9 cellular contexts compared by ENCODE assay signal in genomic region chr16:2206420-2206779, GRCh38. TPM values are rescaled to one million over a fixed set of nuclear protein-coding genes. Genes with fewer than 3 reads are reported as not detected.
DNase-seq lines count a peak whose midpoint lies in the region; ATAC-seq and TF ChIP-seq lines count a peak whose summit lies in the region.
"Had no signal": no experiment of that assay in that cellular context is flagged by ENCODE, and none has a peak within 500 bp of the region (broad histone marks: within the 10 kb centered on the region; RNA-seq: fewer than 3 reads in every experiment).

No MANE protein-coding gene starts in this region.

- H3K9me3 ChIP-seq in mesodermal cell (ENCODE audit: control insufficient read depth, low read length): no peaks in the 10 kb centered on the region

- DNase-seq in stimulated activated naive CD8-positive, alpha-beta T cell treated with anti-CD3 and anti-CD28 coated beads, Interleukin-15, Interleukin-2, amounts not matched to agents 100 U/mL and 50 U/mL, for 24 hours: no peak
- DNase-seq in NCI-H2171 treated with DMSO at 0.1 percent for 48 hours (lab: John Stamatoyannopoulos, UW): no peak
- DNase-seq in cerebellum (ENCODE audit: low spot score): no peak
- no peak for DNase-seq in DMS 273 (lab: John Stamatoyannopoulos, UW; ENCODE audit: unreplicated experiment)
- DNase-seq in NCI-H146 (lab: John Stamatoyannopoulos, UW): no peak
- DNase-seq: NCI-H1694 had no signal

- ATAC-seq in stimulated activated naive CD8-positive, alpha-beta T cell treated with anti-CD3 and anti-CD28 coated beads, Interleukin-15, Interleukin-2, amounts not matched to agents 100 U/mL and 50 U/mL, for 24 hours: no peak

- H3K27me3 Mint-ChIP-seq in stimulated activated naive CD8-positive, alpha-beta T cell treated with anti-CD3 and anti-CD28 coated beads, Interleukin-15, Interleukin-2, amounts not matched to agents 100 ng/mL and 50 ng/mL, for 24 hours: no peaks in the 10 kb centered on the region
- peaks cover 3% of the 10 kb centered on the region for H3K27me3 Mint-ChIP-seq in brain

- peaks cover 8% of the 10 kb centered on the region for H3K4me1 ChIP-seq in mesodermal cell (ENCODE audit: control insufficient read depth, insufficient read depth, low read length, poor library complexity, severe bottlenecking)

- peaks cover 22% of the 10 kb centered on the region for H3K36me3 Mint-ChIP-seq in stimulated activated naive CD8-positive, alpha-beta T cell treated with anti-CD3 and anti-CD28 coated beads, Interleukin-15, Interleukin-2, amounts not matched to agents 100 ng/mL and 50 ng/mL, for 24 hours (ENCODE audit: low read depth)
- peaks cover 7% of the 10 kb centered on the region for H3K36me3 Mint-ChIP-seq in brain

- H3K4me1 Mint-ChIP-seq in stimulated activated naive CD8-positive, alpha-beta T cell treated with anti-CD3 and anti-CD28 coated beads, Interleukin-15, Interleukin-2, amounts not matched to agents 100 ng/mL and 50 ng/mL, for 24 hours (ENCODE audit: low read depth): peaks cover 31% of the 10 kb centered on the region
- H3K4me1 Mint-ChIP-seq in brain: peaks cover 23% of the 10 kb centered on the region

- no peak overlapping the region for H3K27ac ChIP-seq in mesodermal cell (ENCODE audit: low read depth, low read length, severe bottlenecking)

- H3K36me3 ChIP-seq in mesodermal cell (ENCODE audit: control insufficient read depth, insufficient read depth, low read length): peaks cover 39% of the 10 kb centered on the region

- no peak for TF ChIP-seq CTCF in brain (conservative IDR thresholded peaks at IDR 0.05)

- H3K9me3 Mint-ChIP-seq in stimulated activated naive CD8-positive, alpha-beta T cell treated with anti-CD3 and anti-CD28 coated beads, Interleukin-15, Interleukin-2, amounts not matched to agents 100 ng/mL and 50 ng/mL, for 24 hours: no peaks in the 10 kb centered on the region
- H3K9me3 Mint-ChIP-seq in brain: peaks cover 0 to 10% (median 5%) of the 10 kb centered on the region in 5 experiments

- peak overlapping the region; percentile 91 for H3K4me3 Mint-ChIP-seq in stimulated activated naive CD8-positive, alpha-beta T cell treated with anti-CD3 and anti-CD28 coated beads, Interleukin-15, Interleukin-2, amounts not matched to agents 100 ng/mL and 50 ng/mL, for 24 hours
- peak overlapping the region; percentile 84 to 91 (median 89) for H3K4me3 Mint-ChIP-seq in brain

- peak overlapping the region; percentile 69 for H3K4me3 ChIP-seq in mesodermal cell (ENCODE audit: extremely low read depth, insufficient read depth, low read length, poor library complexity, severe bottlenecking)

- 94 to 96% methylated on average over 6 to 18 of the region's 18 CpGs for whole genome bisulfite sequencing in mesodermal cell (ENCODE audit: insufficient coverage in 2 of 2), 2 experiments

- peak overlapping the region; percentile 92 for H3K27ac Mint-ChIP-seq in stimulated activated naive CD8-positive, alpha-beta T cell treated with anti-CD3 and anti-CD28 coated beads, Interleukin-15, Interleukin-2, amounts not matched to agents 100 ng/mL and 50 ng/mL, for 24 hours
- peak overlapping the region; percentile 73 to 97 (median 93) for H3K27ac Mint-ChIP-seq in brain

RNA-seq across cellular contexts. Expression of gene MLST8, which starts 1.1 kb away (rescaled TPM):
- polyA plus RNA-seq in brain (ENCODE audit: insufficient read depth, low read depth, low replicate concordance): 131 TPM
- polyA plus RNA-seq in mesodermal cell (2013, experiment 1 of 2): 50.6 TPM
- 45.8 TPM for polyA plus RNA-seq in mesodermal cell (2013, experiment 2 of 2)
- total RNA-seq in cerebellum: 8.9 TPM

RNA-seq across cellular contexts. Expression of gene BRICD5, which starts 4.3 kb away (rescaled TPM):
- polyA plus RNA-seq in brain (ENCODE audit: insufficient read depth, low read depth, low replicate concordance): 5.1 TPM
- polyA plus RNA-seq in mesodermal cell (2013, experiment 1 of 2): 12.2 TPM
- 11.9 TPM for polyA plus RNA-seq in mesodermal cell (2013, experiment 2 of 2)
- 12.3 TPM for total RNA-seq in cerebellum

RNA-seq across cellular contexts. Expression of gene PGP, which starts 8.2 kb away (rescaled TPM):
- 16.7 TPM for polyA plus RNA-seq in brain (ENCODE audit: insufficient read depth, low read depth, low replicate concordance)
- polyA plus RNA-seq in mesodermal cell (2013, experiment 1 of 2): 27.5 TPM
- 27.1 TPM for polyA plus RNA-seq in mesodermal cell (2013, experiment 2 of 2)
- total RNA-seq in cerebellum: 13.7 TPM

RNA-seq across cellular contexts. Expression of gene CASKIN1, which starts 10.0 kb away (rescaled TPM):
- 17.2 TPM for polyA plus RNA-seq in brain (ENCODE audit: insufficient read depth, low read depth, low replicate concordance)
- 1.9 TPM for polyA plus RNA-seq in mesodermal cell (2013, experiment 1 of 2)
- 1.8 TPM for polyA plus RNA-seq in mesodermal cell (2013, experiment 2 of 2)
- 19.0 TPM for total RNA-seq in cerebellum

RNA-seq across cellular contexts. Expression of gene E4F1, which starts 17.0 kb away (rescaled TPM):
- polyA plus RNA-seq in brain (ENCODE audit: insufficient read depth, low read depth, low replicate concordance): 20.9 TPM
- polyA plus RNA-seq in mesodermal cell (2013, experiment 1 of 2): 23.1 TPM
- polyA plus RNA-seq in mesodermal cell (2013, experiment 2 of 2): 19.1 TPM
- 25.3 TPM for total RNA-seq in cerebellum
